In the genomic region with DNA sequence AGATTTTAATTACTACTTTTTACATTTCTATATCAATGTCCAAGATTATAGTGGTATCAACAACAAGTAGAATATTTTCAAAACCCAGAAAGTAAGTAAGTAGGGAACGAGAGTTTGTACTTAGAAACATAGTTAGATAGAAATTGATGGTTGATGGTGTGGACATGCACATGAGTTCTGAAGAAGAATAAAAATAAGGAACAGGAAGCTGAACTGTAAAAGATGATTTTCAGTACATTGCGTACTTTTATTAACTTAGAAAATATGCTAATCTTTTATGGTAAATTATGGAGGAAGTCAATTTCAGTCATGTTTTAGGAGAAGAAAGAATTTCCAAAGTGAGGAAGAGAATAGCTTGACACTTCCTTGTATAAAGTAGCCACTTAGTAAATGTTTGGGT, we compare ENCODE assay signal across 1 cellular context.
TF ChIP-seq lines count a peak whose summit lies in the region.

No MANE protein-coding gene starts in this region.

TF ChIP-seq in HepG2, 621 proteins besides CTCF, POLR2A, EP300 and RAD21:
- TF ChIP-seq, protein P1, sequence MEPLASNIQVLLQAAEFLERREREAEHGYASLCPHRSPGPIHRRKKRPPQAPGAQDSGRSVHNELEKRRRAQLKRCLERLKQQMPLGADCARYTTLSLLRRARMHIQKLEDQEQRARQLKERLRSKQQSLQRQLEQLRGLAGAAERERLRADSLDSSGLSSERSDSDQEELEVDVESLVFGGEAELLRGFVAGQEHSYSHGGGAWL (CRISPR knock-in tag; IDR thresholded peaks at IDR 0.05), result no peak
- TF ChIP-seq FIP1L1 (IDR thresholded peaks at IDR 0.05; ENCODE audit: borderline replicate concordance, insufficient read depth, low read depth, low read length) (no peak), ZSCAN22 (CRISPR knock-in tag; IDR thresholded peaks at IDR 0.05) (no peak), ZC3H4 (CRISPR knock-in tag; IDR thresholded peaks at IDR 0.05; ENCODE audit: borderline replicate concordance) (no peak), ZNF496 (CRISPR knock-in tag; IDR thresholded peaks at IDR 0.05; ENCODE audit: insufficient replicate concordance) (no peak), ZSCAN25 (CRISPR knock-in tag; IDR thresholded peaks at IDR 0.05) (no peak), ZNF550 (CRISPR knock-in tag; IDR thresholded peaks at IDR 0.05; ENCODE audit: borderline replicate concordance) (no peak), FLYWCH1 (CRISPR knock-in tag; IDR thresholded peaks at IDR 0.05) (no peak), SCMH1 (CRISPR knock-in tag; IDR thresholded peaks at IDR 0.05; ENCODE audit: borderline replicate concordance) (no peak)
